ENCODE assay signal across 16 cellular contexts in genomic region chr15:98663045-98663444, GRCh38. TPM values are rescaled to one million over a fixed set of nuclear protein-coding genes. Genes with fewer than 3 reads are reported as not detected.
A peak's percentile ranks its signal among the peaks of the same experiment; 100 is the strongest.
DNase-seq lines count a peak whose midpoint lies in the region; ATAC-seq, FAIRE-seq and TF ChIP-seq lines count a peak whose summit lies in the region.
"Had no signal": no experiment of that assay in that cellular context is flagged by ENCODE, and none has a peak within 500 bp of the region (broad histone marks: within the 10 kb centered on the region; RNA-seq: fewer than 3 reads in every experiment).

No MANE protein-coding gene starts in this region.

- TF ChIP-seq CTCF in H9 (conservative IDR thresholded peaks at IDR 0.05) (no peak), H1 (IDR thresholded peaks at IDR 0.05; ENCODE audit: control extremely low read depth in 1 of 3, insufficient read depth in 1 of 3, low read depth in 1 of 3, low read length in 3 of 3) (no peak), D721Med (IDR thresholded peaks at IDR 0.05; ENCODE audit: insufficient read depth, missing control alignments) (no peak)

- DNase-seq in H9 (no peak), H1 (ENCODE audit: low read depth in 1 of 2, low spot score in 2 of 2) (peak in 1 of 2 experiments; percentile 59), neuronal stem cell (ENCODE audit: low spot score) (no peak), D721Med (ENCODE audit: insufficient read length, low spot score) (no peak), cerebellar cortex (ENCODE audit: low spot score) (no peak), globus pallidus (ENCODE audit: low spot score) (no peak)
- DNase-seq: ACHN, NCI-H1048, NCI-H146, NCI-H2227 treated with DMSO at 0.1 percent for 48 hours, NCI-H526 treated with DMSO at 0.1 percent for 48 hours, SJCRH30 had no signal

- TF ChIP-seq RAD21 in H1 (IDR thresholded peaks at IDR 0.05 in 1 of 2, conservative IDR thresholded peaks at IDR 0.05 in 1 of 2; ENCODE audit: low read depth in 2 of 2, low read length in 2 of 2) = no peak

- H3T11ph ChIP-seq in H9 (ENCODE audit: low read length) = no peak overlapping the region

- H4K5ac ChIP-seq in H9 (ENCODE audit: insufficient read length, low read depth, low read length) (no peak overlapping the region), H1 (ENCODE audit: insufficient read length, low read depth, low read length) (no peak overlapping the region)

- CTCF ChIA-PET in H1 (lab: Charles Lee; ENCODE audit: partially characterized antibody) = interaction anchor here (0.6 to 11.6 kb wide), 8 partner anchors 11 to 241 kb away, joined by 3 to 124 read pairs (median 4); no protein-coding TSS in a partner anchor

- H2BK12ac ChIP-seq in H9 (ENCODE audit: insufficient read length, low read depth, low read length) = no peak overlapping the region
- H2BK12ac ChIP-seq in H1 (ENCODE audit: low read depth, low read length) = no peak overlapping the region
- H2BK12ac ChIP-seq in neuronal stem cell (ENCODE audit: low read length) = no peak overlapping the region

- no peaks in the 10 kb centered on the region for H3K27me3 ChIP-seq in BLaER1 treated with 17β-estradiol and CSF1 and Interleukin-3, amounts not matched to agents 10 nM and 100 nM
- no peaks in the 10 kb centered on the region for H3K27me3 ChIP-seq in H9 (ENCODE audit: insufficient read depth, low read length)
- no peaks in the 10 kb centered on the region for H3K27me3 ChIP-seq in H1 (replicated peaks in 1 of 4; ENCODE audit: control insufficient read depth in 3 of 4, extremely low read depth in 1 of 4, insufficient read depth in 3 of 4, low read length in 3 of 4)
- H3K27me3 ChIP-seq in neuronal stem cell (ENCODE audit: control insufficient read depth in 3 of 3, insufficient read depth in 3 of 3, low read depth in 1 of 3, low read length in 3 of 3) = no peaks in the 10 kb centered on the region
- H3K27me3 ChIP-seq: SJCRH30 had no signal

- H3K27ac Mint-ChIP-seq in H9 = peak overlapping the region; percentile 78 to 81 (median 80)

- peaks cover 66 to 100% (median 98%) of the 10 kb centered on the region in 10 experiments for H3K4me1 ChIP-seq in BLaER1 treated with 17β-estradiol and CSF1 and Interleukin-3, amounts not matched to agents 10 nM and 100 nM
- peaks cover 23% of the 10 kb centered on the region; the same call in 1 of the 2 replicates for H3K4me1 ChIP-seq in H9 (ENCODE audit: insufficient read depth, low read length)
- peaks cover 16 to 36% (median 29%) of the 10 kb centered on the region in 4 experiments for H3K4me1 ChIP-seq in H1 (replicated peaks in 1 of 4; ENCODE audit: control insufficient read depth in 3 of 4, insufficient read depth in 4 of 4, low read length in 3 of 4)
- peaks cover 17 to 21% of the 10 kb centered on the region in 2 donors for H3K4me1 ChIP-seq in neuronal stem cell (ENCODE audit: control insufficient read depth in 2 of 2, insufficient read depth in 1 of 2, low read depth in 1 of 2, low read length in 2 of 2)
- H3K4me1 ChIP-seq: SJCRH30 had no signal

- no peak overlapping the region for H2AK5ac ChIP-seq in H9 (ENCODE audit: insufficient read length, low read length)
- H2AK5ac ChIP-seq in H1 (ENCODE audit: low read depth, low read length) = no peak overlapping the region
- H2AK5ac ChIP-seq in neuronal stem cell (ENCODE audit: low read depth, low read length) = peak overlapping the region; percentile 11

- WGBS in H9 (ENCODE audit: extremely low coverage, insufficient read length, low lambda C conversion rate) = no CpG with 5 or more reads among the region's 6 CpGs
- WGBS in H1 (ENCODE audit: extremely low coverage in 1 of 2, insufficient coverage in 1 of 2, insufficient read length in 1 of 2, insufficient replicate concordance in 2 of 2, low coverage in 1 of 2, low lambda C conversion rate in 2 of 2, missing lambda C conversion rate in 1 of 2), 2 experiments = 63% methylated on average over 5 of the region's 6 CpGs; no CpG with 5 or more reads in 1 of the 2 experiments
- no CpG with 5 or more reads among the region's 6 CpGs for WGBS in neuronal stem cell (ENCODE audit: extremely low coverage in 2 of 2, insufficient read length in 2 of 2, insufficient replicate concordance in 1 of 2), 2 donors

- H3K4ac ChIP-seq in H9 (ENCODE audit: low read depth, low read length) (no peak overlapping the region), H1 (replicated peaks; ENCODE audit: insufficient read length, low read depth, low read length) (no peak overlapping the region), neuronal stem cell (ENCODE audit: low read length) (no peak overlapping the region)

- H3K18ac ChIP-seq in H9 (ENCODE audit: insufficient read length, low read depth, low read length) = no peak overlapping the region
- H3K18ac ChIP-seq in H1 (ENCODE audit: extremely low read depth, low read length) = no peak overlapping the region
- peak overlapping the region; percentile 74 for H3K18ac ChIP-seq in neuronal stem cell (ENCODE audit: low read length)

- no peak for TF ChIP-seq POLR2A in H1 (IDR thresholded peaks at IDR 0.05; ENCODE audit: control extremely low read depth in 1 of 2, low read depth in 2 of 2, low read length in 2 of 2)

- H3K23ac ChIP-seq in H9 (ENCODE audit: insufficient read length, low read depth, low read length) (no peak overlapping the region), H1 (ENCODE audit: insufficient read length) (no peak overlapping the region), neuronal stem cell (ENCODE audit: low read depth, low read length, poor library complexity) (peak overlapping the region; percentile 44)

- H3K27me3 Mint-ChIP-seq in H9 (ENCODE audit: low read depth) = no peaks in the 10 kb centered on the region

- peak overlapping the region in 4 of 11 experiments; percentile 1 to 39 (median 11); a peak in 2 of 22 replicates for H3K27ac ChIP-seq in BLaER1 treated with 17β-estradiol and CSF1 and Interleukin-3, amounts not matched to agents 10 nM and 100 nM
- H3K27ac ChIP-seq in H9 (ENCODE audit: insufficient read length, low read depth, low read length) (no peak overlapping the region), H1 (ENCODE audit: low read depth, low read length) (no peak overlapping the region), neuronal stem cell (replicated peaks; ENCODE audit: low read length) (no peak overlapping the region)
- H3K27ac ChIP-seq: SJCRH30 had no signal

- H2AFZ ChIP-seq in H9 (ENCODE audit: low read length) (no peak overlapping the region), H1 (ENCODE audit: low read length) (no peak overlapping the region), neuronal stem cell (ENCODE audit: low read length) (no peak overlapping the region)

- 0 out of 5 replicates have a peak overlapping the region, but pooled peaks of 1 of the 2 experiments have one; percentile 2 for H3K4me3 Mint-ChIP-seq in H9

- H4K91ac ChIP-seq in H9 (ENCODE audit: insufficient read length, low read depth, low read length) = no peak overlapping the region
- H4K91ac ChIP-seq in H1 (replicated peaks; ENCODE audit: insufficient read length, low read length) = no peak overlapping the region
- H4K91ac ChIP-seq in neuronal stem cell (ENCODE audit: low read depth, low read length, poor library complexity) = no peak overlapping the region

- H3K79me1 ChIP-seq in H9 (ENCODE audit: insufficient read depth, low read depth, low read length, poor library complexity, severe bottlenecking) = peaks cover 11% of the 10 kb centered on the region
- peaks cover 32% of the 10 kb centered on the region for H3K79me1 ChIP-seq in H1 (ENCODE audit: low read depth, low read length)
- H3K79me1 ChIP-seq in neuronal stem cell (ENCODE audit: low read depth, low read length) = peaks cover 17% of the 10 kb centered on the region

- peak overlapping the region in 9 of 11 experiments; percentile 23 to 84 (median 45); a peak in 18 of 22 replicates for H3K4me2 ChIP-seq in BLaER1 treated with 17β-estradiol and CSF1 and Interleukin-3, amounts not matched to agents 10 nM and 100 nM
- H3K4me2 ChIP-seq in H9 (ENCODE audit: insufficient read depth, insufficient read length, low read length) (no peak overlapping the region), H1 (ENCODE audit: insufficient read depth in 1 of 2, low read depth in 2 of 2, low read length in 2 of 2) (peak overlapping the region; percentile 41 to 44; a peak in 3 of 4 replicates), neuronal stem cell (ENCODE audit: insufficient read depth, low read length, poor library complexity, severe bottlenecking) (no peak overlapping the region)

- H3K9ac ChIP-seq in BLaER1 treated with 17β-estradiol and CSF1 and Interleukin-3, amounts not matched to agents 10 nM and 100 nM = no peak overlapping the region
- H3K9ac ChIP-seq in H9 (ENCODE audit: extremely low read depth, insufficient read length, low read length) = no peak overlapping the region
- H3K9ac ChIP-seq in H1 (replicated peaks in 1 of 4; ENCODE audit: extremely low read depth in 1 of 4, low read depth in 3 of 4, low read length in 3 of 4) = no peak overlapping the region
- H3K9ac ChIP-seq in neuronal stem cell (ENCODE audit: low read depth, low read length, poor library complexity) = no peak overlapping the region

- peaks cover 0 to 73% (median 42%) of the 10 kb centered on the region in 11 experiments; a peak in 16 of 22 replicates for H3K36me3 ChIP-seq in BLaER1 treated with 17β-estradiol and CSF1 and Interleukin-3, amounts not matched to agents 10 nM and 100 nM
- H3K36me3 ChIP-seq in H1 (ENCODE audit: control insufficient read depth in 2 of 4, insufficient read depth in 4 of 4, low read length in 3 of 4) (no peaks in the 10 kb centered on the region; a peak in 1 of 8 replicates), neuronal stem cell (replicated peaks in 1 of 2; ENCODE audit: control insufficient read depth in 2 of 2, insufficient read depth in 2 of 2, low read length in 2 of 2) (peaks cover 2 to 19% of the 10 kb centered on the region in 2 donors)

- H2BK120ac ChIP-seq in H9 (ENCODE audit: low read depth, low read length, poor library complexity, severe bottlenecking) = no peak overlapping the region
- no peak overlapping the region for H2BK120ac ChIP-seq in H1 (replicated peaks; ENCODE audit: low read depth, low read length)
- no peak overlapping the region for H2BK120ac ChIP-seq in neuronal stem cell (ENCODE audit: low read depth, low read length)

- H2BK5ac ChIP-seq in H9 (ENCODE audit: insufficient read length, low read length) = no peak overlapping the region
- H2BK5ac ChIP-seq in H1 (ENCODE audit: low read depth, low read length) = no peak overlapping the region
- H2BK5ac ChIP-seq in neuronal stem cell (ENCODE audit: low read length) = no peak overlapping the region

- peaks cover 0 to 4% (median 2%) of the 10 kb centered on the region in 3 experiments; a peak in 3 of 7 replicates for H3K36me3 Mint-ChIP-seq in H9 (ENCODE audit: insufficient read depth in 1 of 3, low read depth in 3 of 3)

- no peaks in the 10 kb centered on the region for H3K9me3 Mint-ChIP-seq in H9

- FAIRE-seq in H1 (lab: Jason Lieb, UNC) (no peak), D721Med (lab: Jason Lieb, UNC) (no peak)
- FAIRE-seq: K562 had no signal

- peaks cover 92 to 100% (median 100%) of the 10 kb centered on the region in 11 experiments for H4K20me1 ChIP-seq in BLaER1 treated with 17β-estradiol and CSF1 and Interleukin-3, amounts not matched to agents 10 nM and 100 nM
- peaks cover under 1% of the 10 kb centered on the region for H4K20me1 ChIP-seq in H9 (ENCODE audit: control insufficient read depth, insufficient read depth, insufficient read length)
- peaks cover 46 to 48% of the 10 kb centered on the region in 2 experiments for H4K20me1 ChIP-seq in H1 (replicated peaks in 1 of 2; ENCODE audit: control insufficient read depth in 1 of 2, insufficient read depth in 2 of 2, low read length in 2 of 2)

- H3K23me2 ChIP-seq in H9 (ENCODE audit: insufficient read length, low read depth, low read length, poor library complexity, severe bottlenecking) (no peaks in the 10 kb centered on the region), H1 (ENCODE audit: low read depth, low read length) (no peaks in the 10 kb centered on the region)

- H3K4me3 ChIP-seq in BLaER1 treated with 17β-estradiol and CSF1 and Interleukin-3, amounts not matched to agents 10 nM and 100 nM = no peak overlapping the region
- H3K4me3 ChIP-seq in H1 (ENCODE audit: extremely low read depth in 1 of 4, insufficient read depth in 2 of 4, low read depth in 3 of 4, low read length in 4 of 4) (no peak overlapping the region), neuronal stem cell (ENCODE audit: low read length in 2 of 2) (no peak overlapping the region)
- H3K4me3 ChIP-seq: K562, SJCRH30 had no signal

- no peak overlapping the region for H3K14ac ChIP-seq in H9 (ENCODE audit: insufficient read depth, low read length)
- H3K14ac ChIP-seq in H1 (ENCODE audit: insufficient read length) = no peak overlapping the region
- H3K14ac ChIP-seq in neuronal stem cell (ENCODE audit: low read length) = no peak overlapping the region

- H3K56ac ChIP-seq in H9 (ENCODE audit: insufficient read length, low read depth, low read length) (no peak overlapping the region), H1 (replicated peaks; ENCODE audit: insufficient read length, low read depth, low read length) (no peak overlapping the region)

- POLR2A ChIA-PET in H1 (lab: Charles Lee; ENCODE audit: partially characterized antibody) = interaction anchor here (1.2 to 2.8 kb wide), 3 partner anchors 9 to 187 kb away, joined by 3 to 14 read pairs (median 8); no protein-coding TSS in a partner anchor

- no peak for ATAC-seq in HG03442 (IDR thresholded peaks at IDR 0.05; ENCODE audit: unreplicated experiment)
- ATAC-seq: HCT116, K562 had no signal

- H3K4me1 Mint-ChIP-seq in H9 = peaks cover 84 to 86% of the 10 kb centered on the region in 2 experiments

- H2BK15ac ChIP-seq in H9 (ENCODE audit: low read depth, low read length) (no peak overlapping the region), H1 (ENCODE audit: low read length) (no peak overlapping the region), neuronal stem cell (ENCODE audit: low read length) (no peak overlapping the region)

- H2BK20ac ChIP-seq in H9 (ENCODE audit: low read depth, low read length, poor library complexity, severe bottlenecking) (no peak overlapping the region), H1 (ENCODE audit: low read length) (no peak overlapping the region)

- peaks cover 69% of the 10 kb centered on the region; the same call in 1 of the 2 replicates for H3K79me2 ChIP-seq in H9 (ENCODE audit: insufficient read depth, low read length)
- peaks cover 28 to 99% of the 10 kb centered on the region in 2 experiments for H3K79me2 ChIP-seq in H1 (ENCODE audit: control insufficient read depth in 1 of 2, insufficient read depth in 2 of 2, low read length in 2 of 2)

- H4K8ac ChIP-seq in H9 (replicated peaks; ENCODE audit: insufficient read length, low read depth, low read length) (no peak overlapping the region), H1 (ENCODE audit: extremely low read depth, insufficient read depth, low read length) (no peak overlapping the region), neuronal stem cell (ENCODE audit: low read depth, low read length) (no peak overlapping the region)

- no peaks in the 10 kb centered on the region for H3K9me3 ChIP-seq in BLaER1 treated with 17β-estradiol and CSF1 and Interleukin-3, amounts not matched to agents 10 nM and 100 nM (replicated peaks in 1 of 11)
- H3K9me3 ChIP-seq in H9 (ENCODE audit: control insufficient read depth, low read depth, low read length) (no peaks in the 10 kb centered on the region), H1 (ENCODE audit: insufficient read depth in 2 of 2, low read depth in 1 of 2, low read length in 1 of 2) (no peaks in the 10 kb centered on the region), neuronal stem cell (replicated peaks in 1 of 2; ENCODE audit: control insufficient read depth in 2 of 2, insufficient read depth in 1 of 2, low read depth in 1 of 2, low read length in 2 of 2) (peaks cover 0 to 6% of the 10 kb centered on the region in 2 donors)
- H3K9me3 ChIP-seq: SJCRH30 had no signal

- TF ChIP-seq EP300 in H1 (IDR thresholded peaks at IDR 0.05; ENCODE audit: borderline replicate concordance in 1 of 2, low read depth in 2 of 2, low read length in 2 of 2) = no peak

RNA-seq across cellular contexts. Expression of gene IGF1R, which starts 14.7 kb away (rescaled TPM):
- 70.0 and 73.3 TPM in 2 replicates for total RNA-seq in H9 (2021)
- 106 and 109 TPM in 2 replicates for total RNA-seq in H1 (2021; fragmentation: NEBNext Ultra II Directional; extraction: Animal tissue kit (Norgen Biotek cat#: 25700))
- 32.9 and 59.5 TPM in 2 replicates for polyA plus RNA-seq in H1 (2011; rRNA removed)
- 36.8 TPM for polyA plus RNA-seq in H1 (2011; cell fraction: cytosol; rRNA removed)
- polyA plus RNA-seq in H1 (2011; cell fraction: nucleus; rRNA removed) = 169 TPM
- 28.6 to 37.3 TPM (median 31.8 TPM) in 4 replicates for polyA plus RNA-seq in H1 (2012, experiment 1 of 2)
- 4.8 TPM for polyA plus RNA-seq in H1 (2012, experiment 2 of 2)
- 66.7 TPM for polyA plus RNA-seq in H1 (2013, experiment 1 of 2)
- 60.3 TPM for polyA plus RNA-seq in H1 (2013, experiment 2 of 2)
- polyA minus RNA-seq in H1 (2011; rRNA and poly(A)+ RNA removed) = 125 and 145 TPM in 2 replicates
- 186 TPM for polyA minus RNA-seq in H1 (2011; cell fraction: cytosol; rRNA and poly(A)+ RNA removed)
- polyA minus RNA-seq in H1 (2011; cell fraction: nucleus; rRNA and poly(A)+ RNA removed) = 203 TPM
- polyA plus RNA-seq in neuronal stem cell (2013, experiment 1 of 2) = 24.3 TPM
- 26.8 TPM for polyA plus RNA-seq in neuronal stem cell (2013, experiment 2 of 2)

Comparison
In these comparisons a context has a peak if more than half of its experiments do, and no peak if none do; other contexts are left out.
1. H3K4me2 ChIP-seq: peak in BLaER1 treated with 17β-estradiol and CSF1 and Interleukin-3, amounts not matched to agents 10 nM and 100 nM (9 of 11) and H1 (2 of 2); none in H9 (single experiment) and neuronal stem cell (single experiment).